In the genomic region with DNA sequence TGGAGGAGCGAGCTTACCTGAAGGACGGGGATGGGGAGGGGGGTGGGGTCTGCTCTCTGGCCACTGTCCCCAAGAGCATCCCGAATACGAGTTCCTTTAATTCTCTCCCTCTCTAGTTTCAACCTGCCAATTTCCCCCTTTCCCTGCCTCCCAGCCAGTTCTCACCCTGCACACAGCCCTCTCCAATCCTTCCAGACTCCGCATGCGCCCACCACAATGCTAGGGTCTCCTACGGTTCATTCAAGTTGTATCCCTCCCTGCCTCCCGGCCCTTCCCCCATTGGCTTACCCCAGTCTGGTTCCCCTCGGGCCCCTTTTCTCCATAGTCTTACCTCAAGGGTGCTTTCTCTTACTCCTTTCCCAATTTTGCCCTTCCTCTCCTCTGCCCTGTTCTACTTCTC, we compare ENCODE assay signal across 10 cellular contexts. TPM values are rescaled to one million over a fixed set of nuclear protein-coding genes. Genes with fewer than 3 reads are reported as not detected.
DNase-seq lines count a peak whose midpoint lies in the region; ATAC-seq, FAIRE-seq and TF ChIP-seq lines count a peak whose summit lies in the region.
"Had no signal": no experiment of that assay in that cellular context is flagged by ENCODE, and none has a peak within 500 bp of the region (broad histone marks: within the 10 kb centered on the region; RNA-seq: fewer than 3 reads in every experiment).

No MANE protein-coding gene starts in this region.

- peak overlapping the region; percentile 95 for H3K4me3 Mint-ChIP-seq in HFFc6
- H3K4me3 Mint-ChIP-seq in activated naive CD8-positive, alpha-beta T cell: peak overlapping the region; percentile 80
- H3K4me3 Mint-ChIP-seq in stimulated activated effector memory CD8-positive, alpha-beta T cell treated with anti-CD3 and anti-CD28 coated beads, Interleukin-12 subunit alpha, Interleukin-12 subunit beta, amount 100 ng/mL, for 72 hours: peak overlapping the region; percentile 84

- TF ChIP-seq CTCF in HFFc6 (IDR thresholded peaks at IDR 0.05) (no peak), GM13976 (IDR thresholded peaks at IDR 0.05; ENCODE audit: borderline replicate concordance, control extremely low read depth, extremely low read depth, insufficient read depth, missing control alignments) (no peak), pancreas (IDR thresholded peaks at IDR 0.05) (no peak)

- in situ Hi-C loops in GM13976 (cut with MboI; ENCODE audit: low sequenced_read_pairs, unreplicated experiment): no loop called here

- H3K4me1 ChIP-seq in iPS-20b (ENCODE audit: insufficient read depth, low read length): peaks cover 16% of the 10 kb centered on the region; the same call in 1 of the 2 replicates
- peaks cover 0 to 9% (median 0%) of the 10 kb centered on the region in 3 donors for H3K4me1 ChIP-seq in pancreas

- DNase-seq in HFFc6 (no peak), superior temporal gyrus (ENCODE audit: extremely low spot score) (no peak), GM13976 (ENCODE audit: low spot score) (no peak), pancreas (no peak), cerebellar nuclear complex (lab: John Stamatoyannopoulos, UW) (no peak)
- no peak for DNase-seq in stimulated activated effector memory CD8-positive, alpha-beta T cell treated with anti-CD3 and anti-CD28 coated beads, Interleukin-12 subunit alpha, Interleukin-12 subunit beta, amount 100 ng/mL, for 72 hours (ENCODE audit: low spot score in 2 of 2)
- DNase-seq: KG1 had no signal

- H3K9me3 Mint-ChIP-seq in HFFc6: no peaks in the 10 kb centered on the region
- no peaks in the 10 kb centered on the region for H3K9me3 Mint-ChIP-seq in activated naive CD8-positive, alpha-beta T cell (ENCODE audit: low read depth)
- no peaks in the 10 kb centered on the region for H3K9me3 Mint-ChIP-seq in stimulated activated effector memory CD8-positive, alpha-beta T cell treated with anti-CD3 and anti-CD28 coated beads, Interleukin-12 subunit alpha, Interleukin-12 subunit beta, amount 100 ng/mL, for 72 hours

- H3K36me3 ChIP-seq in iPS-20b (ENCODE audit: insufficient read depth, low read depth, low read length): no peaks in the 10 kb centered on the region
- H3K36me3 ChIP-seq in pancreas: no peaks in the 10 kb centered on the region

- H3K27ac ChIP-seq in iPS-20b (ENCODE audit: low read length) (no peak overlapping the region), pancreas (peak overlapping the region in 2 of 4 donors; percentile 29 to 66)

- ATAC-seq in stimulated activated effector memory CD8-positive, alpha-beta T cell treated with anti-CD3 and anti-CD28 coated beads, Interleukin-12 subunit alpha, Interleukin-12 subunit beta, amount 100 ng/mL, for 72 hours: no peak
- no peak for ATAC-seq in pancreas

- no peak overlapping the region; the same call in 1 of the 2 replicates for H3K9ac ChIP-seq in iPS-20b (ENCODE audit: low read depth, low read length)

- H3K9me3 ChIP-seq in iPS-20b (ENCODE audit: insufficient read depth, low read depth, low read length) (no peaks in the 10 kb centered on the region), pancreas (no peaks in the 10 kb centered on the region)

- H3K27ac Mint-ChIP-seq in HFFc6: peak overlapping the region; percentile 95
- peak overlapping the region; percentile 37 for H3K27ac Mint-ChIP-seq in activated naive CD8-positive, alpha-beta T cell
- H3K27ac Mint-ChIP-seq in stimulated activated effector memory CD8-positive, alpha-beta T cell treated with anti-CD3 and anti-CD28 coated beads, Interleukin-12 subunit alpha, Interleukin-12 subunit beta, amount 100 ng/mL, for 72 hours: peak overlapping the region; percentile 90

- H3K36me3 Mint-ChIP-seq in HFFc6 (ENCODE audit: low read depth): no peaks in the 10 kb centered on the region
- no peaks in the 10 kb centered on the region for H3K36me3 Mint-ChIP-seq in activated naive CD8-positive, alpha-beta T cell
- peaks cover 5% of the 10 kb centered on the region for H3K36me3 Mint-ChIP-seq in stimulated activated effector memory CD8-positive, alpha-beta T cell treated with anti-CD3 and anti-CD28 coated beads, Interleukin-12 subunit alpha, Interleukin-12 subunit beta, amount 100 ng/mL, for 72 hours

- H3K27me3 ChIP-seq in iPS-20b (ENCODE audit: insufficient read depth, low read length) (peaks cover 45% of the 10 kb centered on the region), pancreas (no peaks in the 10 kb centered on the region)

- WGBS in pancreas, 2 donors: 69 to 74% methylated on average over 6 to 9 of the region's 9 CpGs

- H3K27me3 Mint-ChIP-seq in HFFc6 (ENCODE audit: insufficient read depth): peaks cover 5% of the 10 kb centered on the region; the same call in 1 of the 2 replicates
- no peaks in the 10 kb centered on the region for H3K27me3 Mint-ChIP-seq in activated naive CD8-positive, alpha-beta T cell

- peak overlapping the region; percentile 72 for H3K4me3 ChIP-seq in iPS-20b (ENCODE audit: low read length)
- H3K4me3 ChIP-seq in pancreas: peak overlapping the region in 2 of 4 donors; percentile 54 to 55

- intact Hi-C loops in pancreas (cut with DNase I): loop anchor here in 1 of 3 donors (5.0 kb wide), 1 partner anchor 34 kb away; no protein-coding TSS in a partner anchor

- FAIRE-seq in pancreas (lab: Jason Lieb, UNC): no peak

- H3K4me1 Mint-ChIP-seq in HFFc6 (ENCODE audit: low read depth): peaks cover 59% of the 10 kb centered on the region
- peaks cover 31% of the 10 kb centered on the region for H3K4me1 Mint-ChIP-seq in activated naive CD8-positive, alpha-beta T cell (ENCODE audit: low read depth)
- peaks cover 34% of the 10 kb centered on the region for H3K4me1 Mint-ChIP-seq in stimulated activated effector memory CD8-positive, alpha-beta T cell treated with anti-CD3 and anti-CD28 coated beads, Interleukin-12 subunit alpha, Interleukin-12 subunit beta, amount 100 ng/mL, for 72 hours

RNA-seq across cellular contexts. Expression of gene IGFBP6, which starts 0.7 kb away (rescaled TPM):
- 100 to 1,000 TPM; 317 to 444 (median 430) TPM for total RNA-seq in HFFc6 (2021; fragmentation: NEBNext Ultra II Directional; extraction: Animal tissue kit (Norgen Biotek cat#: 25700))
- total RNA-seq in pancreas: 10 to 100 TPM in 3 of 6 donors, 1 to 10 TPM in 3; 2.2 to 21.8 (median 9.2) TPM
- polyA plus RNA-seq in pancreas: 10 to 100 TPM; 24.5 to 32.8 TPM

RNA-seq across cellular contexts. Expression of gene SOAT2, which starts 6.5 kb away (rescaled TPM):
- under 1 TPM; 0.12 to 0.34 (median 0.18) TPM for total RNA-seq in HFFc6 (2021; fragmentation: NEBNext Ultra II Directional; extraction: Animal tissue kit (Norgen Biotek cat#: 25700))
- under 1 TPM in 2 of 6 donors, not detected in 4; 0.09 to 0.18 TPM for total RNA-seq in pancreas
- under 1 TPM; 0.15 to 0.54 TPM for polyA plus RNA-seq in pancreas
- total RNA-seq: lung microvascular endothelial cell had no signal

RNA-seq across cellular contexts. Expression of gene SPRYD3, which starts 17.6 kb away (rescaled TPM):
- 10 to 100 TPM; 50.5 to 59.4 (median 54.9) TPM for total RNA-seq in HFFc6 (2021; fragmentation: NEBNext Ultra II Directional; extraction: Animal tissue kit (Norgen Biotek cat#: 25700))
- 10 to 100 TPM; 37.1 to 47.2 (median 40.1) TPM for total RNA-seq in pancreas
- 10 to 100 TPM; 25.7 to 36.1 TPM for polyA plus RNA-seq in pancreas

RNA-seq across cellular contexts. Expression of gene TNS2, which starts 46.9 kb away (rescaled TPM):
- 10 to 100 TPM; 44.3 to 69.2 (median 58.9) TPM for total RNA-seq in HFFc6 (2021; fragmentation: NEBNext Ultra II Directional; extraction: Animal tissue kit (Norgen Biotek cat#: 25700))
- 10 to 100 TPM; 22.7 to 52.6 (median 28.2) TPM for total RNA-seq in pancreas
- 100 to 1,000 TPM; 135 to 183 TPM for polyA plus RNA-seq in pancreas

Comparison
In these comparisons a context has a peak if more than half of its experiments do, and no peak if none do; other contexts are left out.
1. H3K27ac Mint-ChIP-seq: peak in every context shown above with its lines; median percentile 95 in HFFc6; 90 in stimulated activated effector memory CD8-positive, alpha-beta T cell treated with anti-CD3 and anti-CD28 coated beads, Interleukin-12 subunit alpha, Interleukin-12 subunit beta, amount 100 ng/mL, for 72 hours; 37 in activated naive CD8-positive, alpha-beta T cell.
2. RNA of gene IGFBP6, which starts 0.7 kb away (total RNA-seq): 317 to 444 TPM in HFFc6; 2.2 to 21.8 TPM in pancreas; every median in the first group is over 10 times any median in the second.
3. Peak in every context shown above with its lines, with median percentiles within 50 percentile points of each other: H3K4me3 Mint-ChIP-seq.